Comparison of ENCODE assay signal across 11 cellular contexts in the genomic region with DNA sequence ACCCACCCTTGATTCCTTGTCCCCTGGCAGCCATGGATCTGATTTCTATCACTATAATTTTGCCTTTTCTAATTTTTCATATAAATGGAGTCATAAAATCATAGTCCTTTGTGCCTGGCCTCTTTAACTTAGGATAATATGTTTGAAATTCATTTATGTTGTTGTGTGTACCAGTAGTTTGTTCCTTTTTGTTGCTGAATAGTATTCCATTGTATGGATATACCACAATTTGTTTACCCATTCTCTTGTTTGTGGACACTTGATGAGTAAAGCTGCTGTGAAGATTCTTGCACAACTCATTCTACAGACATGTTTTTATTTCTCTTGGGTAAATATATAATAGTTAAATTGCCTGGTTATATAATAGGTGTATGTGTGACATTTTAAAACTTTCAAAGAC. TPM values are rescaled to one million over a fixed set of nuclear protein-coding genes. Genes with fewer than 3 reads are reported as not detected.
"Had no signal": no experiment of that assay in that cellular context is flagged by ENCODE, and none has a peak within 500 bp of the region (broad histone marks: within the 10 kb centered on the region; RNA-seq: fewer than 3 reads in every experiment).

No MANE protein-coding gene starts in this region.

- H2AFZ ChIP-seq: GM23248, GM23338 had no signal

- H3K9me3 ChIP-seq: HAP-1 had no signal

- H3K9ac ChIP-seq: GM23248 had no signal

- ATAC-seq: GM23338, HCT116 had no signal

- H3K4me2 ChIP-seq: GM23338 had no signal

- FAIRE-seq: H54 had no signal

- H3K4me1 ChIP-seq: HAP-1 had no signal

- H3K36me3 ChIP-seq: HAP-1 had no signal

- H3K27ac ChIP-seq: GM23248 had no signal

- H3K4me3 ChIP-seq: GM23248, GM23338, HAP-1 had no signal

- DNase-seq: GM23248, GOT3, H7, H9, HCEC 1CT, HFFc6 had no signal

RNA-seq across cellular contexts. Expression of gene GJA8, which starts 22.7 kb away (rescaled TPM):
- total RNA-seq: GM23248, GM23338, H4, H7, H9, HFFc6 had no signal
- polyA plus RNA-seq: GM23248, GM23338 had no signal
